ENCODE assay signal across 9 cellular contexts in the genomic region with DNA sequence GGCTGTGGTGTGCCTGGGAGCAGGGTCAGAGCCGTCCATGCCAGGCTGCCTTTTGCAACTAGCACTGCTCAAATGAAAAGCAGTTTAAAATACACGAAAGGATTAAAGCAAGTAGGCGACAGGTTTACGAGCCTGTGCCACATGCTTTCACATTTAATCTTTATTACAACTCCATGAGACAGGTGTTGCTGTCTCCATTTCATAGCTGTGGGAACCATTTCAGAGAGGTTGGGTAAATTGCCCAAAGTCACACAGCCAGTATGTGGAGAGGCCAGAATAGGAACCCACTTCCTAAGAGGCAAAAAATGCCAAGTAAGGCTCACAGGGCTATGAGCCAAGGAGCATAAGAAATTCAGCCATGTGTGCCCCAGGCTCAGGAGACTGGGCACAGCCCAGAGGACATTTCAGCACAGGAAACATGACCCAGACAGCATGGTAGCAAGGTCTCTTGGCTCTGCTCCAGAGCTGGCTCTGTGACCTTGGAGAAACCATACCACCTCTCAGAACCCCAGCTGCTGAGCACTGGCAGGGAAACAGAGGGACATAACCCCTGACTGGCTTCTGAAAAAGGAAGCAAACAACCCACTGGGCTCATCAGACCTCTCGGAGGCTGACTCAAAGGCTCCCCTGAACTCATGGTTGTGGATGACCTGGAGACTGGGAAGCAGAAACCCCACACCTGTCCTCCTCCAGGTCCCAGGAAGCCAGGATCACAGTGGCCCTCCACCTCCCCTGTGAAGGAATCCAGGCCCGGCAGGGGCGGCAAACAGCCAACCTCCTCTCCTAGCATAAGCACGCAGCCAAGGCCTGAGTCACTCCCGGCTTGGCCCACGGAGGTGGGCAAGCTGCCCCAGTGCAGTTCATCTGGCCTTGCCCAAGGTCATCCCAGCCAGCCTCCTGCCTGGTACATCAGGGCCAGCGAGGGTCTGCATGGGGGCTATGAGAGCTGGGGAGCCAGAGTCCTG. TPM values are rescaled to one million over a fixed set of nuclear protein-coding genes. Genes with fewer than 3 reads are reported as not detected.
DNase-seq lines count a peak whose midpoint lies in the region; ATAC-seq, FAIRE-seq and TF ChIP-seq lines count a peak whose summit lies in the region.
"Had no signal": no experiment of that assay in that cellular context is flagged by ENCODE, and none has a peak within 500 bp of the region (broad histone marks: within the 10 kb centered on the region; RNA-seq: fewer than 3 reads in every experiment).

No MANE protein-coding gene starts in this region.

- H2AFZ ChIP-seq in ACC112 (ENCODE audit: low read length, unreplicated experiment) (no peak overlapping the region), PC-3 (ENCODE audit: low read length) (no peak overlapping the region)

- peak overlapping the region; percentile 52 for H3K9ac ChIP-seq in PC-3 (ENCODE audit: low read length)
- peak overlapping the region; percentile 33 for H3K9ac ChIP-seq in mucosa of stomach (ENCODE audit: low read length)

- H3K36me3 ChIP-seq in ACC112 (ENCODE audit: insufficient read depth, low read length) (no peaks in the 10 kb centered on the region), PC-3 (ENCODE audit: low read depth, low read length) (peaks cover 1% of the 10 kb centered on the region; the same call in 1 of the 2 replicates), mucosa of stomach (ENCODE audit: control insufficient read depth, insufficient read depth, low read length) (no peaks in the 10 kb centered on the region)
- H3K36me3 ChIP-seq in effector memory CD4-positive, alpha-beta T cell (ENCODE audit: control insufficient read depth, insufficient read depth, low read length) = no peaks in the 10 kb centered on the region

- H3F3A ChIP-seq in PC-3 (ENCODE audit: low read length, unreplicated experiment) = peaks cover 8% of the 10 kb centered on the region

- no TSS peak for BruUV-seq in PC-3 (replicated peaks; lab: Mats Ljungman, UMichigan)

- FAIRE-seq in GM19239 (lab: Jason Lieb, UNC) = no peak

- H3K4me2 ChIP-seq in PC-3 (ENCODE audit: low read length) = peak overlapping the region; percentile 47

- no peaks in the 10 kb centered on the region for H3K9me3 ChIP-seq in PC-3 (ENCODE audit: low read length)
- H3K9me3 ChIP-seq in mucosa of stomach (ENCODE audit: control insufficient read depth, low read length) = no peaks in the 10 kb centered on the region
- no peaks in the 10 kb centered on the region for H3K9me3 ChIP-seq in effector memory CD4-positive, alpha-beta T cell (ENCODE audit: control insufficient read depth, low read length)

- H4K20me1 ChIP-seq in PC-3 (ENCODE audit: low read length) = no peaks in the 10 kb centered on the region

- CTCF ChIA-PET in PC-3 (lab: Charles Lee) = interaction anchor here (0.6 to 1.2 kb wide), 4 partner anchors 11 to 96 kb away, joined by 3 to 5 read pairs (median 4); no protein-coding TSS in a partner anchor

- H3K4me1 ChIP-seq in ACC112 (ENCODE audit: control insufficient read depth, insufficient read depth, low read length, unreplicated experiment) (peaks cover 59% of the 10 kb centered on the region), PC-3 (ENCODE audit: insufficient read depth, low read length) (peaks cover 60% of the 10 kb centered on the region), mucosa of stomach (ENCODE audit: control insufficient read depth, insufficient read depth, low read length) (peaks cover 40% of the 10 kb centered on the region)
- H3K4me1 ChIP-seq in effector memory CD4-positive, alpha-beta T cell (ENCODE audit: control insufficient read depth, insufficient read depth, low read length, poor library complexity, severe bottlenecking) = peaks cover 5% of the 10 kb centered on the region

- H3K9me2 ChIP-seq in PC-3 (replicated peaks; ENCODE audit: low read length) = no peaks in the 10 kb centered on the region

- no peaks in the 10 kb centered on the region for H3K27me3 ChIP-seq in ACC112 (ENCODE audit: insufficient read depth, low read length)
- no peaks in the 10 kb centered on the region for H3K27me3 ChIP-seq in PC-3 (ENCODE audit: low read length)
- no peaks in the 10 kb centered on the region for H3K27me3 ChIP-seq in mucosa of stomach (ENCODE audit: control insufficient read depth, insufficient read depth, low read length)
- no peaks in the 10 kb centered on the region for H3K27me3 ChIP-seq in effector memory CD4-positive, alpha-beta T cell (replicated peaks; ENCODE audit: control insufficient read depth, insufficient read depth, low read length, poor library complexity, severe bottlenecking)

- POLR2A ChIA-PET in PC-3 (lab: Charles Lee; ENCODE audit: unreplicated experiment) = no interaction called here

- H3K4me3 ChIP-seq in ACC112 (ENCODE audit: low read depth, low read length) (peak overlapping the region; percentile 4; the same call in 1 of the 2 replicates), PC-3 (ENCODE audit: low read length) (no peak overlapping the region), epithelial cell of esophagus (ENCODE audit: low read length) (no peak overlapping the region), mucosa of stomach (ENCODE audit: low read length) (no peak overlapping the region)
- no peak overlapping the region for H3K4me3 ChIP-seq in effector memory CD4-positive, alpha-beta T cell (ENCODE audit: insufficient read depth, low read depth, low read length, poor library complexity, severe bottlenecking)

- H3K27ac ChIP-seq in ACC112 (ENCODE audit: low read depth, low read length) (peak overlapping the region; percentile 97), PC-3 (ENCODE audit: low read length) (peak overlapping the region; percentile 93)
- no peak overlapping the region for H3K27ac ChIP-seq in effector memory CD4-positive, alpha-beta T cell (ENCODE audit: insufficient read depth, low read length, poor library complexity, severe bottlenecking)

- peak; percentile 98 for DNase-seq in PC-3
- peak; percentile 53 for DNase-seq in epithelial cell of esophagus (ENCODE audit: low read depth)
- DNase-seq in D341Med (ENCODE audit: low spot score) = no peak
- DNase-seq in effector memory CD4-positive, alpha-beta T cell = no peak
- no peak for DNase-seq in GM19239 (ENCODE audit: insufficient read length, low spot score)
- DNase-seq: COR-L47 had no signal

- intact Hi-C loops in PC-3 (cut with micrococcal nuclease) = loop anchor here (1.0 kb wide), 1 partner anchor 15 kb away; no protein-coding TSS in a partner anchor

- no peak for TF ChIP-seq CTCF in PC-3 (conservative IDR thresholded peaks at IDR 0.05; ENCODE audit: low read depth, low read length)
- TF ChIP-seq CTCF in epithelial cell of esophagus (IDR thresholded peaks at IDR 0.05; ENCODE audit: insufficient read depth, low read depth, low read length, missing control alignments) = peak; percentile 22

- H3K79me2 ChIP-seq in ACC112 (ENCODE audit: control insufficient read depth, insufficient read depth, low read length, unreplicated experiment) (peaks cover 30% of the 10 kb centered on the region), PC-3 (ENCODE audit: low read length) (peaks cover 41% of the 10 kb centered on the region)

- ATAC-seq in PC-3 (peak; percentile 75), HG02870 (IDR thresholded peaks at IDR 0.05; ENCODE audit: unreplicated experiment) (no peak)

RNA-seq across cellular contexts. Expression of gene MRPS23, which starts 40.3 kb away (rescaled TPM):
- total RNA-seq in PC-3 (2014; rRNA removed) = 63.9 and 97.5 TPM in 2 replicates

Comparison
In these comparisons a context has a peak if more than half of its experiments do, and no peak if none do; other contexts are left out.
1. DNase-seq: peak in PC-3 (single experiment) and epithelial cell of esophagus (single experiment); none in D341Med (single experiment), effector memory CD4-positive, alpha-beta T cell (0 of 3) and GM19239 (single experiment).